1 cellular context compared by ENCODE assay signal in the genomic region with DNA sequence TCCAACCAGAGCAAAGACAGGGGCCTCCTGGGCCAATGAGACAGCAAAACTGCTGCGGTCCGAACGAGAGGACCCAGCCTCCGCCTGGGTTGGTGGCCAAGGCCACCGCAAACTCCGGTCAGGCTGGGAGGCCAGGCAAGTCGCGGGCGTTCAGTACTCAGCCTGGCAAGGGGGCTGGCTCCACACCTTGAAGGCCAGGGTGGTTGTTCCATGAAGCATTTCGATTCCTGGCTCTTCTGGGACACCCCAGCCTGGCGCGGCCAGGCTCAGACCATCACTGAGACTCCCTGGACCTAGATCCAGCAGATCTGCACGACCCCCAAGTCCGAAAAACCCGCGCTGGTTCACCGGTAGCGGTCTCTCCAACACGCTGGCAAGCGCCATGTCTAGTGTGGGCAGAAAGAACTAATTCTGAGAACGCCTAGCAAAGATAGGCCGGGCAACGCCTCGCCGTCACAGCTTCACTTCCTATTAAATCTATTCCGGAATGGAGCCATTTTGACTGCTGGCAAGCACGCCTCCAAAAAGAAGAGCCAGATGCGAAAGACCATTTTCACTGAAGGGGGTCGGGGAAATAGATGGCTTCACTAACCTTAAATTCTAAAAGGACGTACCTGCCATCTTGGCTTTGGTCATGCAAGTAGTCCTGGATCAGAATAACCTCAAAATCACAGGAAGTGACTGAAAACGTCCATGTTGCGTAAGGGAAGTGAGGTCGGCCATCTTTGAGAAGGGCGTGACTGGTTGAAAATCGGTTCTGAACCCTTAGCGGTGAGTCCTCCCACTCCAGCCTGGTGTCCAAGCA.
TF ChIP-seq lines count a peak whose summit lies in the region.

A gene (minus strand): TSS at position 403 of the 805 bp plus-strand sequence. CDS start 19 bp downstream, at position 384.

TF ChIP-seq in HepG2, 621 proteins besides CTCF, POLR2A, EP300 and RAD21 (continued from another document and continues in another):
- TF ChIP-seq, protein P1, sequence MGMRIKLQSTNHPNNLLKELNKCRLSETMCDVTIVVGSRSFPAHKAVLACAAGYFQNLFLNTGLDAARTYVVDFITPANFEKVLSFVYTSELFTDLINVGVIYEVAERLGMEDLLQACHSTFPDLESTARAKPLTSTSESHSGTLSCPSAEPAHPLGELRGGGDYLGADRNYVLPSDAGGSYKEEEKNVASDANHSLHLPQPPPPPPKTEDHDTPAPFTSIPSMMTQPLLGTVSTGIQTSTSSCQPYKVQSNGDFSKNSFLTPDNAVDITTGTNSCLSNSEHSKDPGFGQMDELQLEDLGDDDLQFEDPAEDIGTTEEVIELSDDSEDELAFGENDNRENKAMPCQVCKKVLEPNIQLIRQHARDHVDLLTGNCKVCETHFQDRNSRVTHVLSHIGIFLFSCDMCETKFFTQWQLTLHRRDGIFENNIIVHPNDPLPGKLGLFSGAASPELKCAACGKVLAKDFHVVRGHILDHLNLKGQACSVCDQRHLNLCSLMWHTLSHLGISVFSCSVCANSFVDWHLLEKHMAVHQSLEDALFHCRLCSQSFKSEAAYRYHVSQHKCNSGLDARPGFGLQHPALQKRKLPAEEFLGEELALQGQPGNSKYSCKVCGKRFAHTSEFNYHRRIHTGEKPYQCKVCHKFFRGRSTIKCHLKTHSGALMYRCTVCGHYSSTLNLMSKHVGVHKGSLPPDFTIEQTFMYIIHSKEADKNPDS (CRISPR knock-in tag; IDR thresholded peaks at IDR 0.05): no peak
- TF ChIP-seq ZBTB8A (CRISPR knock-in tag; IDR thresholded peaks at IDR 0.05; ENCODE audit: borderline replicate concordance, low read depth) (no peak; the same call in 1 of the 2 replicates), ZNF44 (CRISPR knock-in tag; IDR thresholded peaks at IDR 0.05) (peak; percentile 14; the same call in 1 of the 2 replicates), HNRNPLL (IDR thresholded peaks at IDR 0.05; ENCODE audit: low read depth, low read length, poor library complexity, severe bottlenecking) (peak; percentile 93), GATAD1 (CRISPR knock-in tag; IDR thresholded peaks at IDR 0.05) (peak; percentile 91), ZBTB21 (CRISPR knock-in tag; IDR thresholded peaks at IDR 0.05) (peak; percentile 98), NRL (CRISPR knock-in tag; IDR thresholded peaks at IDR 0.05; ENCODE audit: borderline replicate concordance) (peak; percentile 99), BRD4 (CRISPR knock-in tag; IDR thresholded peaks at IDR 0.05) (peak; percentile 99), SNAI1 (CRISPR knock-in tag; IDR thresholded peaks at IDR 0.05; ENCODE audit: borderline replicate concordance) (peak; percentile 99), ZNF678 (CRISPR knock-in tag; IDR thresholded peaks at IDR 0.05) (peak; percentile 91; the same call in 1 of the 2 replicates), ZNF326 (CRISPR knock-in tag; IDR thresholded peaks at IDR 0.05; ENCODE audit: borderline replicate concordance) (no peak), ZFP1 (CRISPR knock-in tag; IDR thresholded peaks at IDR 0.05) (peak; percentile 74), TCF12 (IDR thresholded peaks at IDR 0.05) (no peak), TCF12 (CRISPR knock-in tag; IDR thresholded peaks at IDR 0.05) (peak; percentile 95), PHF5A (CRISPR knock-in tag; IDR thresholded peaks at IDR 0.05; ENCODE audit: low read depth, unreplicated experiment) (peak; percentile 13), ZSCAN20 (CRISPR knock-in tag; IDR thresholded peaks at IDR 0.05; ENCODE audit: borderline replicate concordance) (peak; percentile 96), ZSCAN22 (CRISPR knock-in tag; IDR thresholded peaks at IDR 0.05) (no peak), DNMT3B (CRISPR knock-in tag; conservative IDR thresholded peaks at IDR 0.05) (no peak; the same call in 1 of the 2 replicates), SRF (IDR thresholded peaks at IDR 0.05; ENCODE audit: low read depth, low read length) (no peak), NR1H2 (CRISPR knock-in tag; IDR thresholded peaks at IDR 0.05; ENCODE audit: borderline replicate concordance, low read depth) (no peak), MIER2 (CRISPR knock-in tag; IDR thresholded peaks at IDR 0.05) (peak; percentile 79), REL (CRISPR knock-in tag; conservative IDR thresholded peaks at IDR 0.05) (no peak; the same call in 1 of the 2 replicates), ETV6 (CRISPR knock-in tag; conservative IDR thresholded peaks at IDR 0.05) (peak; percentile 86; the same call in 1 of the 2 replicates), ZNF567 (CRISPR knock-in tag; IDR thresholded peaks at IDR 0.05; ENCODE audit: borderline replicate concordance) (peak; percentile 89), NFRKB (IDR thresholded peaks at IDR 0.05) (peak; percentile 99), U2AF1 (optimal IDR thresholded peaks at IDR 0.05; ENCODE audit: low read depth, low read length) (peak; percentile 96), CBX2 (IDR thresholded peaks at IDR 0.05; ENCODE audit: low read depth, low read length) (no peak), CBX2 (CRISPR knock-in tag; IDR thresholded peaks at IDR 0.05; ENCODE audit: low read depth) (no peak), ZNF343 (CRISPR knock-in tag; IDR thresholded peaks at IDR 0.05) (peak; percentile 95), ZC3H13 (CRISPR knock-in tag; IDR thresholded peaks at IDR 0.05) (peak; percentile 95), KDM4B (CRISPR knock-in tag; IDR thresholded peaks at IDR 0.05) (peak; percentile 87), KAT2B (IDR thresholded peaks at IDR 0.05; ENCODE audit: borderline replicate concordance, low read depth, low read length) (peak; percentile 23; the same call in 1 of the 2 replicates), SCMH1 (CRISPR knock-in tag; IDR thresholded peaks at IDR 0.05; ENCODE audit: borderline replicate concordance) (no peak), RARA (CRISPR knock-in tag; IDR thresholded peaks at IDR 0.05) (peak; percentile 29), DMAP1 (CRISPR knock-in tag; IDR thresholded peaks at IDR 0.05) (peak; percentile 99)
- TF ChIP-seq, protein P2, sequence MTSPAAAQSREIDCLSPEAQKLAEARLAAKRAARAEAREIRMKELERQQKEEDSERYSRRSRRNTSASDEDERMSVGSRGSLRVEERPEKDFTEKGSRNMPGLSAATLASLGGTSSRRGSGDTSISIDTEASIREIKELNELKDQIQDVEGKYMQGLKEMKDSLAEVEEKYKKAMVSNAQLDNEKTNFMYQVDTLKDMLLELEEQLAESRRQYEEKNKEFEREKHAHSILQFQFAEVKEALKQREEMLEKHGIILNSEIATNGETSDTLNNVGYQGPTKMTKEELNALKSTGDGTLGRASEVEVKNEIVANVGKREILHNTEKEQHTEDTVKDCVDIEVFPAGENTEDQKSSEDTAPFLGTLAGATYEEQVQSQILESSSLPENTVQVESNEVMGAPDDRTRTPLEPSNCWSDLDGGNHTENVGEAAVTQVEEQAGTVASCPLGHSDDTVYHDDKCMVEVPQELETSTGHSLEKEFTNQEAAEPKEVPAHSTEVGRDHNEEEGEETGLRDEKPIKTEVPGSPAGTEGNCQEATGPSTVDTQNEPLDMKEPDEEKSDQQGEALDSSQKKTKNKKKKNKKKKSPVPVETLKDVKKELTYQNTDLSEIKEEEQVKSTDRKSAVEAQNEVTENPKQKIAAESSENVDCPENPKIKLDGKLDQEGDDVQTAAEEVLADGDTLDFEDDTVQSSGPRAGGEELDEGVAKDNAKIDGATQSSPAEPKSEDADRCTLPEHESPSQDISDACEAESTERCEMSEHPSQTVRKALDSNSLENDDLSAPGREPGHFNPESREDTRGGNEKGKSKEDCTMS (CRISPR knock-in tag; conservative IDR thresholded peaks at IDR 0.05): 0 out of 2 replicates have a peak, but pooled peaks have one; percentile 67
- TF ChIP-seq, protein P3, sequence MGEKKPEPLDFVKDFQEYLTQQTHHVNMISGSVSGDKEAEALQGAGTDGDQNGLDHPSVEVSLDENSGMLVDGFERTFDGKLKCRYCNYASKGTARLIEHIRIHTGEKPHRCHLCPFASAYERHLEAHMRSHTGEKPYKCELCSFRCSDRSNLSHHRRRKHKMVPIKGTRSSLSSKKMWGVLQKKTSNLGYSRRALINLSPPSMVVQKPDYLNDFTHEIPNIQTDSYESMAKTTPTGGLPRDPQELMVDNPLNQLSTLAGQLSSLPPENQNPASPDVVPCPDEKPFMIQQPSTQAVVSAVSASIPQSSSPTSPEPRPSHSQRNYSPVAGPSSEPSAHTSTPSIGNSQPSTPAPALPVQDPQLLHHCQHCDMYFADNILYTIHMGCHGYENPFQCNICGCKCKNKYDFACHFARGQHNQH (CRISPR knock-in tag; IDR thresholded peaks at IDR 0.05): peak; percentile 96
- TF ChIP-seq, protein P4, sequence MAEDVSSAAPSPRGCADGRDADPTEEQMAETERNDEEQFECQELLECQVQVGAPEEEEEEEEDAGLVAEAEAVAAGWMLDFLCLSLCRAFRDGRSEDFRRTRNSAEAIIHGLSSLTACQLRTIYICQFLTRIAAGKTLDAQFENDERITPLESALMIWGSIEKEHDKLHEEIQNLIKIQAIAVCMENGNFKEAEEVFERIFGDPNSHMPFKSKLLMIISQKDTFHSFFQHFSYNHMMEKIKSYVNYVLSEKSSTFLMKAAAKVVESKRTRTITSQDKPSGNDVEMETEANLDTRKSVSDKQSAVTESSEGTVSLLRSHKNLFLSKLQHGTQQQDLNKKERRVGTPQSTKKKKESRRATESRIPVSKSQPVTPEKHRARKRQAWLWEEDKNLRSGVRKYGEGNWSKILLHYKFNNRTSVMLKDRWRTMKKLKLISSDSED (CRISPR knock-in tag; IDR thresholded peaks at IDR 0.05): 0 out of 2 replicates have a peak, but pooled peaks have one; percentile 80
- TF ChIP-seq, protein P5, sequence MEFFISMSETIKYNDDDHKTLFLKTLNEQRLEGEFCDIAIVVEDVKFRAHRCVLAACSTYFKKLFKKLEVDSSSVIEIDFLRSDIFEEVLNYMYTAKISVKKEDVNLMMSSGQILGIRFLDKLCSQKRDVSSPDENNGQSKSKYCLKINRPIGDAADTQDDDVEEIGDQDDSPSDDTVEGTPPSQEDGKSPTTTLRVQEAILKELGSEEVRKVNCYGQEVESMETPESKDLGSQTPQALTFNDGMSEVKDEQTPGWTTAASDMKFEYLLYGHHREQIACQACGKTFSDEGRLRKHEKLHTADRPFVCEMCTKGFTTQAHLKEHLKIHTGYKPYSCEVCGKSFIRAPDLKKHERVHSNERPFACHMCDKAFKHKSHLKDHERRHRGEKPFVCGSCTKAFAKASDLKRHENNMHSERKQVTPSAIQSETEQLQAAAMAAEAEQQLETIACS (CRISPR knock-in tag; IDR thresholded peaks at IDR 0.05): no peak
- TF ChIP-seq, protein P6, sequence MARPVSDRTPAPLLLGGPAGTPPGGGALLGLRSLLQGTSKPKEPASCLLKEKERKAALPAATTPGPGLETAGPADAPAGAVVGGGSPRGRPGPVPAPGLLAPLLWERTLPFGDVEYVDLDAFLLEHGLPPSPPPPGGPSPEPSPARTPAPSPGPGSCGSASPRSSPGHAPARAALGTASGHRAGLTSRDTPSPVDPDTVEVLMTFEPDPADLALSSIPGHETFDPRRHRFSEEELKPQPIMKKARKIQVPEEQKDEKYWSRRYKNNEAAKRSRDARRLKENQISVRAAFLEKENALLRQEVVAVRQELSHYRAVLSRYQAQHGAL (CRISPR knock-in tag; IDR thresholded peaks at IDR 0.05; ENCODE audit: not compliant biosample characterization): peak; percentile 89
- TF ChIP-seq, protein P7, sequence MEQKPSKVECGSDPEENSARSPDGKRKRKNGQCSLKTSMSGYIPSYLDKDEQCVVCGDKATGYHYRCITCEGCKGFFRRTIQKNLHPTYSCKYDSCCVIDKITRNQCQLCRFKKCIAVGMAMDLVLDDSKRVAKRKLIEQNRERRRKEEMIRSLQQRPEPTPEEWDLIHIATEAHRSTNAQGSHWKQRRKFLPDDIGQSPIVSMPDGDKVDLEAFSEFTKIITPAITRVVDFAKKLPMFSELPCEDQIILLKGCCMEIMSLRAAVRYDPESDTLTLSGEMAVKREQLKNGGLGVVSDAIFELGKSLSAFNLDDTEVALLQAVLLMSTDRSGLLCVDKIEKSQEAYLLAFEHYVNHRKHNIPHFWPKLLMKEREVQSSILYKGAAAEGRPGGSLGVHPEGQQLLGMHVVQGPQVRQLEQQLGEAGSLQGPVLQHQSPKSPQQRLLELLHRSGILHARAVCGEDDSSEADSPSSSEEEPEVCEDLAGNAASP (CRISPR knock-in tag; IDR thresholded peaks at IDR 0.05; ENCODE audit: borderline replicate concordance): peak; percentile 85
- TF ChIP-seq, protein P8, sequence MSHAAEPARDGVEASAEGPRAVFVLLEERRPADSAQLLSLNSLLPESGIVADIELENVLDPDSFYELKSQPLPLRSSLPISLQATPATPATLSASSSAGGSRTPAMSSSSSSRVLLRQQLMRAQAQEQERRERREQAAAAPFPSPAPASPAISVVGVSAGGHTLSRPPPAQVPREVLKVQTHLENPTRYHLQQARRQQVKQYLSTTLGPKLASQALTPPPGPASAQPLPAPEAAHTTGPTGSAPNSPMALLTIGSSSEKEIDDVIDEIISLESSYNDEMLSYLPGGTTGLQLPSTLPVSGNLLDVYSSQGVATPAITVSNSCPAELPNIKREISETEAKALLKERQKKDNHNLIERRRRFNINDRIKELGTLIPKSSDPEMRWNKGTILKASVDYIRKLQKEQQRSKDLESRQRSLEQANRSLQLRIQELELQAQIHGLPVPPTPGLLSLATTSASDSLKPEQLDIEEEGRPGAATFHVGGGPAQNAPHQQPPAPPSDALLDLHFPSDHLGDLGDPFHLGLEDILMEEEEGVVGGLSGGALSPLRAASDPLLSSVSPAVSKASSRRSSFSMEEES (CRISPR knock-in tag; IDR thresholded peaks at IDR 0.05): peak; percentile 77
